Comparison of ENCODE assay signal across 1 cellular context in the genomic region with DNA sequence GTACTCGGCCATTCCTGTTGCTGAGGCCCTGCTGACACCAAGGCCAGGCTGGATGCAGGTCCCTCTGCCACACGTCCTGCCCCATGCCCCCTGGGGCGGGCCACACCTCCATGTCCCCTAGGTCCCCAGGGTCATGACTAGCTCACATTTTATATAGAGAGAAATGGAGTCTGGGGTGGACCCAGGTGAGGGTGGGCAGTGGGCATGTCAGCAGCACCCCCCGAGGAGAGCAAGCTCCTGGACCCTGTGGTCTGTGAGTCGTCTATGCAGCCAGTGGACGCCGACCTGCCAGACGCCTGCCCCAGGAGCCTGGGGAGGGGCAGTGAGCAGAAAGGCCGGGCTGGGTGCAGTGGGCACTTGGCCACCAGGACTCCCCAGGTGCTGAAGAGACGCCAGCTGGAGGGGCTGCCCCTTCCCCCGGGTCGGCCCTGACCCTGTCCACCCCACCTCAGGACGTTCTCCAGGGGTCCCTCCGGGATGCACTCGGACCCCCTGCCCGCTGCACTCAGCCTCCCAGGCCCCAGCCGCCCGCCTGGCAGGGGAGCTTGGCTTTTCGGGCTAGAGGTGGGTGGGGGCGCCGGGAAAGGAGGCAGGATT.
TF ChIP-seq lines count a peak whose summit lies in the region.

No MANE protein-coding gene starts in this region.

TF ChIP-seq in GM23338, 12 proteins besides CTCF, POLR2A, EP300 and RAD21 (continued from another document):
- TF ChIP-seq REST (IDR thresholded peaks at IDR 0.05; ENCODE audit: unreplicated experiment) (no peak), ZNF114 (CRISPR knock-in tag; IDR thresholded peaks at IDR 0.05) (no peak), ZNF462 (CRISPR knock-in tag; IDR thresholded peaks at IDR 0.05) (no peak), CREB1 (CRISPR knock-in tag; IDR thresholded peaks at IDR 0.05; ENCODE audit: low read depth) (no peak), NANOG (IDR thresholded peaks at IDR 0.05; ENCODE audit: borderline replicate concordance) (no peak), ZNF331 (CRISPR knock-in tag; IDR thresholded peaks at IDR 0.05; ENCODE audit: low read depth) (no peak), POLR2AphosphoS5 (IDR thresholded peaks at IDR 0.05; ENCODE audit: low read depth) (no peak), JUNB (IDR thresholded peaks at IDR 0.05; ENCODE audit: unreplicated experiment) (no peak), STAT1 (IDR thresholded peaks at IDR 0.05; ENCODE audit: unreplicated experiment) (no peak), EZH2phosphoT487 (IDR thresholded peaks at IDR 0.05; ENCODE audit: unreplicated experiment) (no peak)
- TF ChIP-seq, protein P1, sequence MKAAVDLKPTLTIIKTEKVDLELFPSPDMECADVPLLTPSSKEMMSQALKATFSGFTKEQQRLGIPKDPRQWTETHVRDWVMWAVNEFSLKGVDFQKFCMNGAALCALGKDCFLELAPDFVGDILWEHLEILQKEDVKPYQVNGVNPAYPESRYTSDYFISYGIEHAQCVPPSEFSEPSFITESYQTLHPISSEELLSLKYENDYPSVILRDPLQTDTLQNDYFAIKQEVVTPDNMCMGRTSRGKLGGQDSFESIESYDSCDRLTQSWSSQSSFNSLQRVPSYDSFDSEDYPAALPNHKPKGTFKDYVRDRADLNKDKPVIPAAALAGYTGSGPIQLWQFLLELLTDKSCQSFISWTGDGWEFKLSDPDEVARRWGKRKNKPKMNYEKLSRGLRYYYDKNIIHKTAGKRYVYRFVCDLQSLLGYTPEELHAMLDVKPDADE (IDR thresholded peaks at IDR 0.05), result no peak
TF ChIP-seq in GM23338: peak in this region for 0.
